Comparison of ENCODE assay signal across 24 cellular contexts in genomic region chr2:188134241-188134640, GRCh38.
"Had no signal": no experiment of that assay in that cellular context is flagged by ENCODE, and none has a peak within 500 bp of the region (broad histone marks: within the 10 kb centered on the region; RNA-seq: fewer than 3 reads in every experiment).

No MANE protein-coding gene starts in this region.

- H3K4me3 ChIP-seq: left ventricle myocardium inferior, lung, mucosa of descending colon, pancreas, prostate gland, skin epidermis, spleen, tibial nerve, uterus had no signal

- H3K27ac ChIP-seq: left ventricle myocardium inferior, pancreas, prostate gland, skin epidermis, spleen, tibial nerve, uterus had no signal

- H3K9me3 ChIP-seq: mucosa of descending colon, pancreas, prostate gland, tibial nerve, uterus had no signal

- H3K36me3 ChIP-seq: left ventricle myocardium inferior, pancreas, prostate gland, spleen, tibial nerve, uterus had no signal

- H3K4me1 ChIP-seq: prostate gland, spleen, uterus had no signal

- DNase-seq: hypothalamus; immature natural killer cell; left ventricle myocardium inferior; midbrain; mucosa of descending colon; naive thymus-derived CD4-positive, alpha-beta T cell; nucleus accumbens; pancreas; posterior cingulate gyrus; retina; right cardiac atrium; spleen; stimulated activated CD4-positive, alpha-beta T cell treated with anti-CD3 and anti-CD28 coated beads, Interleukin-4, amount 100 ng/mL, for 24 hours; stimulated activated naive CD4-positive, alpha-beta T cell treated with Interleukin-2 at 50 U/mL for 16 hours; stimulated activated naive CD8-positive, alpha-beta T cell treated with anti-CD3 and anti-CD28 coated beads, Interleukin-15, amount 100 ng/mL, for 72 hours; substantia nigra; uterus had no signal

- ATAC-seq: mucosa of descending colon; naive thymus-derived CD4-positive, alpha-beta T cell; natural killer cell treated with Interleukin-12 subunit alpha and Interleukin-12 subunit beta and Interleukin-15 and Interleukin-18, amount 100 ng/mL, for 72 hours; pancreas; right cardiac atrium; sciatic nerve; stimulated activated effector memory CD8-positive, alpha-beta T cell treated with anti-CD3 and anti-CD28 coated beads, Interleukin-12 subunit alpha, Interleukin-12 subunit beta, amount 100 ng/mL, for 72 hours; stimulated activated naive CD8-positive, alpha-beta T cell treated with anti-CD3 and anti-CD28 coated beads, Interleukin-15, amount 100 ng/mL, for 72 hours had no signal

- H3K27me3 ChIP-seq: spleen, tibial nerve, uterus had no signal
